In genomic region chr3:193783166-193783896, GRCh38 we compare ENCODE assay signal across 1 cellular context.
TF ChIP-seq lines count a peak whose summit lies in the region.

No MANE protein-coding gene starts in this region.

TF ChIP-seq in H1, 55 proteins besides CTCF, POLR2A, EP300 and RAD21:
- no peak for TF ChIP-seq SIX5 (IDR thresholded peaks at IDR 0.05; ENCODE audit: low read depth, low read length)
- TF ChIP-seq YY1 (IDR thresholded peaks at IDR 0.05; ENCODE audit: low read depth, low read length): no peak
- no peak for TF ChIP-seq ATF3 (IDR thresholded peaks at IDR 0.05; ENCODE audit: insufficient read depth, low read depth, low read length)
- TF ChIP-seq FOSL1 (IDR thresholded peaks at IDR 0.05; ENCODE audit: insufficient read depth, low read depth, low read length): no peak
- no peak for TF ChIP-seq RXRA (IDR thresholded peaks at IDR 0.05; ENCODE audit: insufficient read depth, low read depth, low read length)
- no peak for TF ChIP-seq ASH2L (IDR thresholded peaks at IDR 0.05; ENCODE audit: low read length)
- no peak for TF ChIP-seq PHF8 (conservative IDR thresholded peaks at IDR 0.05; ENCODE audit: low read depth, low read length)
- TF ChIP-seq CTBP2 (IDR thresholded peaks at IDR 0.05; ENCODE audit: borderline replicate concordance, insufficient read depth, insufficient read length, low read length): no peak
- no peak for TF ChIP-seq CHD1 (IDR thresholded peaks at IDR 0.05; ENCODE audit: low read depth, low read length)
- no peak for TF ChIP-seq KDM4A (IDR thresholded peaks at IDR 0.05; ENCODE audit: low read depth, low read length, severe bottlenecking)
- no peak for TF ChIP-seq GABPA (IDR thresholded peaks at IDR 0.05; ENCODE audit: borderline replicate concordance, insufficient read depth, low read length)
- TF ChIP-seq RBBP5 (IDR thresholded peaks at IDR 0.05; ENCODE audit: borderline replicate concordance, low read depth, low read length): no peak
- no peak for TF ChIP-seq CEBPB (IDR thresholded peaks at IDR 0.05; ENCODE audit: low read depth, low read length)
- no peak for TF ChIP-seq NRF1 (IDR thresholded peaks at IDR 0.05; ENCODE audit: low read depth, low read length)
- TF ChIP-seq, protein P1, sequence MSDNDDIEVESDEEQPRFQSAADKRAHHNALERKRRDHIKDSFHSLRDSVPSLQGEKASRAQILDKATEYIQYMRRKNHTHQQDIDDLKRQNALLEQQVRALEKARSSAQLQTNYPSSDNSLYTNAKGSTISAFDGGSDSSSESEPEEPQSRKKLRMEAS (IDR thresholded peaks at IDR 0.05): no peak
- TF ChIP-seq BRCA1 (IDR thresholded peaks at IDR 0.05; ENCODE audit: low read depth, low read length): no peak
- TF ChIP-seq SP2 (IDR thresholded peaks at IDR 0.05; ENCODE audit: low read length): no peak
- no peak for TF ChIP-seq POU5F1 (IDR thresholded peaks at IDR 0.05; ENCODE audit: low read depth, low read length)
